25 cellular contexts compared by ENCODE assay signal in genomic region chr16:27127293-27127692, GRCh38.
DNase-seq lines count a peak whose midpoint lies in the region; ATAC-seq and TF ChIP-seq lines count a peak whose summit lies in the region.
"Had no signal": no experiment of that assay in that cellular context is flagged by ENCODE, and none has a peak within 500 bp of the region (broad histone marks: within the 10 kb centered on the region; RNA-seq: fewer than 3 reads in every experiment).

No MANE protein-coding gene starts in this region.

- H3K4me1 ChIP-seq in mammary epithelial cell (ENCODE audit: insufficient read depth, low read length) (no peaks in the 10 kb centered on the region), breast epithelium (no peaks in the 10 kb centered on the region)
- H3K4me1 ChIP-seq: esophagus squamous epithelium, upper lobe of left lung had no signal

- no peak for ATAC-seq in GM21381 (IDR thresholded peaks at IDR 0.05; ENCODE audit: unreplicated experiment)
- ATAC-seq in GM21367 (IDR thresholded peaks at IDR 0.05; ENCODE audit: unreplicated experiment), result no peak
- ATAC-seq: SK-N-SH treated with all-trans-retinoic acid at 6 μM for 48 hours had no signal

- H3K9ac ChIP-seq in mammary epithelial cell (ENCODE audit: insufficient read depth, low read length), result no peak overlapping the region

- intact Hi-C loops in mammary epithelial cell (cut with micrococcal nuclease), result no loop called here
- intact Hi-C loops in breast epithelium (cut with DNase I; ENCODE audit: low total_unique reads), result no loop called here

- H3K9me3 ChIP-seq in mammary epithelial cell (replicated peaks; ENCODE audit: insufficient read depth, low read length) (no peaks in the 10 kb centered on the region), breast epithelium (peaks cover under 1 to 7% of the 10 kb centered on the region in 2 donors)

- BruUV-seq in mammary epithelial cell (replicated peaks; lab: Mats Ljungman, UMichigan), result no TSS peak

- TF ChIP-seq POLR2A in breast epithelium (IDR thresholded peaks at IDR 0.05), result no peak

- H3K4me3 ChIP-seq in mammary epithelial cell (replicated peaks in 1 of 3; ENCODE audit: insufficient read depth in 1 of 3, low read depth in 2 of 3, low read length in 3 of 3), result no peak overlapping the region
- no peak overlapping the region for H3K4me3 ChIP-seq in breast epithelium
- H3K4me3 ChIP-seq: esophagus squamous epithelium, upper lobe of left lung had no signal

- in situ Hi-C loops in mammary epithelial cell (cut with MboI; ENCODE audit: low sequenced_read_pairs in 2 of 2), result no loop called here

- no peak overlapping the region for H3K4me2 ChIP-seq in mammary epithelial cell (ENCODE audit: insufficient read depth, low read depth, low read length)

- no peaks in the 10 kb centered on the region for H4K20me1 ChIP-seq in mammary epithelial cell (ENCODE audit: insufficient read depth, low read length)

- no peaks in the 10 kb centered on the region for H3K79me2 ChIP-seq in mammary epithelial cell (ENCODE audit: insufficient read depth, low read length)

- H3K36me3 ChIP-seq in mammary epithelial cell (ENCODE audit: insufficient read depth, low read length) (no peaks in the 10 kb centered on the region), breast epithelium (no peaks in the 10 kb centered on the region)
- H3K36me3 ChIP-seq: esophagus squamous epithelium, upper lobe of left lung had no signal

- H3K27ac ChIP-seq in mammary epithelial cell (ENCODE audit: insufficient read depth, low read depth, low read length) (no peak overlapping the region), breast epithelium (no peak overlapping the region)
- H3K27ac ChIP-seq: esophagus squamous epithelium, upper lobe of left lung, VCaP had no signal

- CTCF ChIA-PET in mammary epithelial cell (lab: Charles Lee; ENCODE audit: low non-redundant PET), result interaction anchor here (0.6 kb wide), 1 partner anchor 563 kb away, joined by 8 read pairs; no protein-coding TSS in a partner anchor

- no peak for TF ChIP-seq CTCF in mammary epithelial cell (conservative IDR thresholded peaks at IDR 0.05 in 1 of 2, IDR thresholded peaks at IDR 0.05 in 1 of 2; ENCODE audit: extremely low read depth in 1 of 2, insufficient read depth in 1 of 2, low read depth in 1 of 2, low read length in 2 of 2)
- TF ChIP-seq CTCF in breast epithelium (IDR thresholded peaks at IDR 0.05), result no peak

- DNase-seq in mammary epithelial cell (peak; percentile 30), breast epithelium (ENCODE audit: low spot score in 2 of 2) (no peak), NCI-H69 (lab: John Stamatoyannopoulos, UW) (peak; percentile 44), fibroblast of peridontal ligament (ENCODE audit: extremely low read depth) (peak; percentile 2), D341Med (ENCODE audit: low spot score) (no peak)
- DNase-seq in stimulated activated naive CD4-positive, alpha-beta T cell treated with Interleukin-2 at 50 U/mL for 16 hours (lab: John Stamatoyannopoulos, UW), result no peak
- DNase-seq: activated CD4-positive, alpha-beta T cell treated with anti-CD3 and anti-CD28 coated beads, Interleukin-2, amount 10 ng/mL, durations not matched to agents 24 days and 14 days; activated naive CD4-positive, alpha-beta T cell treated with Interleukin-2 at 50 U/mL for 16 hours; activated T-cell treated with anti-CD3 and anti-CD28 coated beads, Interleukin-2, amount 50 U/mL, for 48 hours; C1 segment of cervical spinal cord; Calu3; cortex of kidney; endodermal cell; esophagus squamous epithelium; GOT3; head of caudate nucleus; mesendoderm; NCI-H2227 treated with DMSO at 0.1 percent for 48 hours; NCI-H774; T-helper 2 cell; upper lobe of left lung had no signal

- no peak overlapping the region for H2AFZ ChIP-seq in mammary epithelial cell (ENCODE audit: low read depth, low read length)

- H3K27me3 ChIP-seq in mammary epithelial cell (ENCODE audit: insufficient read depth, low read length) (no peaks in the 10 kb centered on the region), breast epithelium (no peaks in the 10 kb centered on the region)
- H3K27me3 ChIP-seq: upper lobe of left lung had no signal

- dilution Hi-C loops in mammary epithelial cell (cut with HindIII; ENCODE audit: low sequenced_read_pairs), result no loop called here

Comparison
In these comparisons a context has a peak if more than half of its experiments do, and no peak if none do; other contexts are left out.
1. DNase-seq: peak in mammary epithelial cell (single experiment), NCI-H69 (single experiment) and fibroblast of peridontal ligament (single experiment); none in breast epithelium (0 of 2), stimulated activated naive CD4-positive, alpha-beta T cell treated with Interleukin-2 at 50 U/mL for 16 hours (single experiment) and D341Med (single experiment).